In the genomic region with DNA sequence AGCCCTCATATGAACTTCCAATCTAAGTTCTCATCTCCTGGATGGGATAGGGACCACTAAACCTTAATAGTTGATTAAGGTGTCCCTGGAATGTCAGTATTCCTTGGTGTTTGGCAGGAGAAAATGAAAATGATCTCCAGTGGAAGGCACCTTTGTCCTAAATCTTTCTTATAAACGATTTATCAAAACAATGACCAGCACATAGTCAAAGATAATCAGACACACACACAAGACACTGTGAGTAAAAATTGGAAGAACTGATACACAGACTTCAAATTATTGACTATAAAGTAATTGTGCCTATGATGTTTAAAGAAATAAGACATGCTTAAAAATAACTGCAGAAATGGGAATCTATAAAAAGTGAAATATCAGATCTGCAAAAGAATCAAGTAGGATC, we compare ENCODE assay signal across 9 cellular contexts.
"Had no signal": no experiment of that assay in that cellular context is flagged by ENCODE, and none has a peak within 500 bp of the region (broad histone marks: within the 10 kb centered on the region; RNA-seq: fewer than 3 reads in every experiment).

No MANE protein-coding gene starts in this region.

- ATAC-seq: GM23338, K562 had no signal

- H3K4me3 ChIP-seq: GM23338, K562 had no signal

- H2AFZ ChIP-seq: GM23338 had no signal

- FAIRE-seq: H1, H54, HTR-8/SVneo, K562 had no signal

- H3K4me2 ChIP-seq: GM23338 had no signal

- DNase-seq: H9, HCEC 1CT, HFFc6, IMR-90 had no signal
